ENCODE assay signal across 21 cellular contexts in the genomic region with DNA sequence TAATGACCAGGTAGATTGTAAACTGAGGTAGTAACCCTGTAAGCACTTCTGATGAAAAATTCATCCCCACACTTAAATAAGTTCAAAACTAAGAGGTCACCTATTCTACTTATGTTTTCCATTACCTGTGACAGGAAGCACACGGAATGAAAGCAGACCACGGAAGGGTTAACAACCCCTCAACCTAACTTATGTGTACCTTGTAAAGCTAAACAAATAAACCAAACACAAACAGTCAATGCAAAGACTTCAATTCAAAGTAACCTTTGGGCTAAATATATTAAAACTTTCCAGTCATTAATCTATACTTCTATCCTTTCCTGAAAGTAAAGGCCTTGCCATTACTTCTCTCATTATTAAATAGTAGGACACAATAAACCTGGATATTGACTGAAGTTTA. TPM values are rescaled to one million over a fixed set of nuclear protein-coding genes. Genes with fewer than 3 reads are reported as not detected.
DNase-seq lines count a peak whose midpoint lies in the region; ATAC-seq and TF ChIP-seq lines count a peak whose summit lies in the region.
"Had no signal": no experiment of that assay in that cellular context is flagged by ENCODE, and none has a peak within 500 bp of the region (broad histone marks: within the 10 kb centered on the region; RNA-seq: fewer than 3 reads in every experiment).

No MANE protein-coding gene starts in this region.

- H3K9me3 Mint-ChIP-seq in activated CD4-positive, alpha-beta memory T cell treated with anti-CD3 and anti-CD28 coated beads for 36 hours: no peaks in the 10 kb centered on the region
- H3K9me3 Mint-ChIP-seq in activated CD4-positive, alpha-beta memory T cell treated with anti-CD3 and anti-CD28 coated beads, Interleukin-2, amount 10 ng/mL, durations not matched to agents 7 days and 5 days: no peaks in the 10 kb centered on the region
- no peaks in the 10 kb centered on the region for H3K9me3 Mint-ChIP-seq in CD8-positive, alpha-beta T cell
- H3K9me3 Mint-ChIP-seq in naive thymus-derived CD8-positive, alpha-beta T cell: no peaks in the 10 kb centered on the region
- H3K9me3 Mint-ChIP-seq: activated CD4-positive, alpha-beta T cell treated with anti-CD3 and anti-CD28 coated beads, Interleukin-2, amount 10 ng/mL, durations not matched to agents 24 days and 14 days had no signal

- H3K27ac Mint-ChIP-seq in activated CD4-positive, alpha-beta memory T cell treated with anti-CD3 and anti-CD28 coated beads for 36 hours: peak overlapping the region; percentile 33
- no peak overlapping the region for H3K27ac Mint-ChIP-seq in activated CD4-positive, alpha-beta memory T cell treated with anti-CD3 and anti-CD28 coated beads, Interleukin-2, amount 10 ng/mL, durations not matched to agents 7 days and 5 days
- peak overlapping the region; percentile 45 for H3K27ac Mint-ChIP-seq in CD8-positive, alpha-beta T cell
- H3K27ac Mint-ChIP-seq in T-helper 17 cell: peak overlapping the region; percentile 37
- peak overlapping the region in 7 of 10 donors; percentile 15 to 68 (median 59) for H3K27ac Mint-ChIP-seq in naive thymus-derived CD8-positive, alpha-beta T cell
- H3K27ac Mint-ChIP-seq: activated CD4-positive, alpha-beta T cell treated with anti-CD3 and anti-CD28 coated beads, Interleukin-2, amount 10 ng/mL, durations not matched to agents 24 days and 14 days had no signal

- intact Hi-C loops in activated CD4-positive, alpha-beta memory T cell treated with anti-CD3 and anti-CD28 coated beads for 36 hours (cut with micrococcal nuclease): no loop called here
- intact Hi-C loops in CD8-positive, alpha-beta T cell (cut with DNase I, micrococcal nuclease): loop anchor here in 1 of 2 experiments (5.0 kb wide), 1 partner anchor 607 kb away; the partner anchor contains the start of genes ZBED6 and ZC3H11A

- H3K36me3 ChIP-seq in CD8-positive, alpha-beta T cell (ENCODE audit: insufficient read depth, low read length): peaks cover 31% of the 10 kb centered on the region

- no peaks in the 10 kb centered on the region for H3K27me3 ChIP-seq in CD8-positive, alpha-beta T cell (ENCODE audit: insufficient read depth, low read length)
- H3K27me3 ChIP-seq: breast epithelium, colonic mucosa had no signal

- no peak for ATAC-seq in CD8-positive, alpha-beta T cell
- ATAC-seq in T-helper 17 cell (no peak), HG03520 (IDR thresholded peaks at IDR 0.05; ENCODE audit: unreplicated experiment) (no peak)
- no peak for ATAC-seq in naive thymus-derived CD8-positive, alpha-beta T cell
- ATAC-seq: lower lobe of right lung, Right ventricle myocardium inferior had no signal

- no peak overlapping the region for H3K4me3 Mint-ChIP-seq in activated CD4-positive, alpha-beta memory T cell treated with anti-CD3 and anti-CD28 coated beads for 36 hours
- H3K4me3 Mint-ChIP-seq in activated CD4-positive, alpha-beta memory T cell treated with anti-CD3 and anti-CD28 coated beads, Interleukin-2, amount 10 ng/mL, durations not matched to agents 7 days and 5 days: no peak overlapping the region
- no peak overlapping the region for H3K4me3 Mint-ChIP-seq in CD8-positive, alpha-beta T cell
- no peak overlapping the region for H3K4me3 Mint-ChIP-seq in T-helper 17 cell
- H3K4me3 Mint-ChIP-seq in naive thymus-derived CD8-positive, alpha-beta T cell: peak overlapping the region in 4 of 10 donors; percentile 21 to 52 (median 35)
- H3K4me3 Mint-ChIP-seq: activated CD4-positive, alpha-beta T cell treated with anti-CD3 and anti-CD28 coated beads, Interleukin-2, amount 10 ng/mL, durations not matched to agents 24 days and 14 days had no signal

- no peaks in the 10 kb centered on the region for H3K9me3 ChIP-seq in CD8-positive, alpha-beta T cell (ENCODE audit: low read length)
- H3K9me3 ChIP-seq in T-helper 17 cell (ENCODE audit: control insufficient read depth, low read length, poor library complexity, severe bottlenecking): no peaks in the 10 kb centered on the region
- H3K9me3 ChIP-seq: breast epithelium, colonic mucosa, lower lobe of right lung had no signal

- no peak for TF ChIP-seq CTCF in CD8-positive, alpha-beta T cell (IDR thresholded peaks at IDR 0.05)

- H3K36me3 Mint-ChIP-seq in activated CD4-positive, alpha-beta memory T cell treated with anti-CD3 and anti-CD28 coated beads for 36 hours: peaks cover 59% of the 10 kb centered on the region
- peaks cover 76% of the 10 kb centered on the region for H3K36me3 Mint-ChIP-seq in activated CD4-positive, alpha-beta memory T cell treated with anti-CD3 and anti-CD28 coated beads, Interleukin-2, amount 10 ng/mL, durations not matched to agents 7 days and 5 days (ENCODE audit: low read depth)
- peaks cover 74% of the 10 kb centered on the region for H3K36me3 Mint-ChIP-seq in CD8-positive, alpha-beta T cell
- peaks cover 10% of the 10 kb centered on the region for H3K36me3 Mint-ChIP-seq in T-helper 17 cell (ENCODE audit: low read depth)
- H3K36me3 Mint-ChIP-seq in naive thymus-derived CD8-positive, alpha-beta T cell: peaks cover 0 to 87% (median 35%) of the 10 kb centered on the region in 3 donors

- H3K27ac ChIP-seq in CD8-positive, alpha-beta T cell (ENCODE audit: low read depth, low read length): no peak overlapping the region
- H3K27ac ChIP-seq: C4-2B, colonic mucosa, lower lobe of right lung had no signal

- H3K4me1 ChIP-seq in CD8-positive, alpha-beta T cell (ENCODE audit: insufficient read depth, low read length): peaks cover 32% of the 10 kb centered on the region
- H3K4me1 ChIP-seq: breast epithelium had no signal

- peaks cover 24% of the 10 kb centered on the region for H3K4me1 Mint-ChIP-seq in activated CD4-positive, alpha-beta memory T cell treated with anti-CD3 and anti-CD28 coated beads for 36 hours (ENCODE audit: low read depth)
- peaks cover 31% of the 10 kb centered on the region for H3K4me1 Mint-ChIP-seq in activated CD4-positive, alpha-beta memory T cell treated with anti-CD3 and anti-CD28 coated beads, Interleukin-2, amount 10 ng/mL, durations not matched to agents 7 days and 5 days
- H3K4me1 Mint-ChIP-seq in CD8-positive, alpha-beta T cell (ENCODE audit: low read depth): peaks cover 36% of the 10 kb centered on the region
- H3K4me1 Mint-ChIP-seq in T-helper 17 cell: peaks cover 16% of the 10 kb centered on the region
- H3K4me1 Mint-ChIP-seq in naive thymus-derived CD8-positive, alpha-beta T cell: peaks cover 2 to 39% (median 33%) of the 10 kb centered on the region in 4 donors

- CTCF ChIA-PET in activated CD4-positive, alpha-beta memory T cell treated with anti-CD3 and anti-CD28 coated beads for 36 hours (lab: Charles Lee): interaction anchor here (1.6 kb wide), 1 partner anchor 26 kb away, joined by 4 read pairs; no protein-coding TSS in a partner anchor
- CTCF ChIA-PET in activated CD4-positive, alpha-beta memory T cell treated with anti-CD3 and anti-CD28 coated beads, Interleukin-2, amount 10 ng/mL, durations not matched to agents 7 days and 5 days (lab: Charles Lee): no interaction called here
- CTCF ChIA-PET in CD8-positive, alpha-beta T cell (lab: Charles Lee): no interaction called here

- no peak for DNase-seq in activated CD4-positive, alpha-beta memory T cell treated with anti-CD3 and anti-CD28 coated beads for 36 hours
- DNase-seq in activated CD4-positive, alpha-beta memory T cell treated with anti-CD3 and anti-CD28 coated beads, Interleukin-2, amount 10 ng/mL, durations not matched to agents 7 days and 5 days: no peak
- DNase-seq in CD8-positive, alpha-beta T cell: no peak
- DNase-seq in T-helper 17 cell (no peak), T-helper 2 cell (no peak)
- DNase-seq in naive thymus-derived CD8-positive, alpha-beta T cell: no peak
- no peak for DNase-seq in NK-92 treated with Interleukin-12 subunit alpha and Interleukin-12 subunit beta, amount 100 ng/mL, for 24 hours (lab: John Stamatoyannopoulos, UW)
- DNase-seq: activated CD4-positive, alpha-beta T cell treated with anti-CD3 and anti-CD28 coated beads, Interleukin-2, amount 10 ng/mL, durations not matched to agents 24 days and 14 days; DMS153; hippocampal formation; lower lobe of right lung; NCI-H1417 treated with DMSO at 0.1 percent for 48 hours; NCI-H2107; NCI-H526 treated with DMSO at 0.1 percent for 48 hours; small intestine; stimulated activated CD4-positive, alpha-beta T cell treated with anti-CD3 and anti-CD28 coated beads, Interleukin-2, amount 100 ng/mL, for 48 hours had no signal

- POLR2A ChIA-PET in activated CD4-positive, alpha-beta memory T cell treated with anti-CD3 and anti-CD28 coated beads for 36 hours (lab: Charles Lee): no interaction called here
- POLR2A ChIA-PET in activated CD4-positive, alpha-beta memory T cell treated with anti-CD3 and anti-CD28 coated beads, Interleukin-2, amount 10 ng/mL, durations not matched to agents 7 days and 5 days (lab: Charles Lee): no interaction called here
- POLR2A ChIA-PET in CD8-positive, alpha-beta T cell (lab: Charles Lee): no interaction called here
- POLR2A ChIA-PET in naive thymus-derived CD8-positive, alpha-beta T cell (lab: Charles Lee): no interaction called here

- no peak overlapping the region for H3K4me3 ChIP-seq in CD8-positive, alpha-beta T cell (ENCODE audit: low read depth, low read length)
- H3K4me3 ChIP-seq: breast epithelium, colonic mucosa had no signal

- H3K27me3 Mint-ChIP-seq in activated CD4-positive, alpha-beta memory T cell treated with anti-CD3 and anti-CD28 coated beads for 36 hours: no peaks in the 10 kb centered on the region
- no peaks in the 10 kb centered on the region for H3K27me3 Mint-ChIP-seq in activated CD4-positive, alpha-beta memory T cell treated with anti-CD3 and anti-CD28 coated beads, Interleukin-2, amount 10 ng/mL, durations not matched to agents 7 days and 5 days
- no peaks in the 10 kb centered on the region for H3K27me3 Mint-ChIP-seq in CD8-positive, alpha-beta T cell (ENCODE audit: low read depth)
- H3K27me3 Mint-ChIP-seq in T-helper 17 cell: no peaks in the 10 kb centered on the region
- no peaks in the 10 kb centered on the region for H3K27me3 Mint-ChIP-seq in naive thymus-derived CD8-positive, alpha-beta T cell
- H3K27me3 Mint-ChIP-seq: activated CD4-positive, alpha-beta T cell treated with anti-CD3 and anti-CD28 coated beads, Interleukin-2, amount 10 ng/mL, durations not matched to agents 24 days and 14 days had no signal

RNA-seq across cellular contexts. Expression of gene PPP1R15B, which starts 7.0 kb away (rescaled TPM):
- total RNA-seq in activated CD4-positive, alpha-beta memory T cell treated with anti-CD3 and anti-CD28 coated beads for 36 hours: 10 to 100 TPM; 54.9 to 57.1 TPM
- 10 to 100 TPM; 76.0 to 76.1 TPM for total RNA-seq in activated CD4-positive, alpha-beta memory T cell treated with anti-CD3 and anti-CD28 coated beads, Interleukin-2, amount 10 ng/mL, durations not matched to agents 7 days and 5 days
- 100 to 1,000 TPM; 144 to 146 TPM for total RNA-seq in CD8-positive, alpha-beta T cell
- total RNA-seq in T-helper 17 cell: 100 to 1,000 TPM; 207 to 266 TPM
- 10 to 100 TPM; 80.7 to 87.3 TPM for total RNA-seq in naive thymus-derived CD8-positive, alpha-beta T cell
- 10 to 100 TPM; 14.2 to 20.8 (median 17.7) TPM for polyA plus RNA-seq in naive thymus-derived CD8-positive, alpha-beta T cell

RNA-seq across cellular contexts. Expression of gene PLEKHA6, which starts 44.9 kb away (rescaled TPM):
- total RNA-seq in activated CD4-positive, alpha-beta memory T cell treated with anti-CD3 and anti-CD28 coated beads for 36 hours: under 1 TPM; 0.52 to 0.80 TPM
- not detected for total RNA-seq in activated CD4-positive, alpha-beta memory T cell treated with anti-CD3 and anti-CD28 coated beads, Interleukin-2, amount 10 ng/mL, durations not matched to agents 7 days and 5 days
- under 1 TPM; 0.11 to 0.14 TPM for total RNA-seq in CD8-positive, alpha-beta T cell
- total RNA-seq in T-helper 17 cell: under 1 TPM; 0.47 to 0.50 TPM
- total RNA-seq in naive thymus-derived CD8-positive, alpha-beta T cell: 1 to 10 TPM; 1.2 to 2.0 TPM
- polyA plus RNA-seq in naive thymus-derived CD8-positive, alpha-beta T cell: under 1 TPM in 1 of 3 donors, not detected in 2; 0.02 TPM
